ENCODE assay signal across 19 cellular contexts in the genomic region with DNA sequence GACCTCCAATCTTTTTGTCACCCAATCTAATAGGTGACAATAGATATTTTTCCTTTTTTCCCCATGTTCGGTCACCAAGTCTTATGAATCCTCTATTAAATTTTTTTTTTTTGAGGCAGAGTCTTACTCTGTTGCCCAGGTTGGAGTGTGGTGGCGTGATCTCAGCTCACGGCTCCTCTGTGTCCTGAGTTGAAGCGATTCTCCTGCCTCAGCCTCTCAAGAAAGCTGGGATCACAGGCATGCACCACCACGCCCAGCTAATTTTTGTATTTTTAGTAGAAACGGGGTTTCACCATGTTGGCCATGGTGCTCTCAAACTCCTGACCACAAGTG. TPM values are rescaled to one million over a fixed set of nuclear protein-coding genes. Genes with fewer than 3 reads are reported as not detected.
DNase-seq lines count a peak whose midpoint lies in the region; ATAC-seq and TF ChIP-seq lines count a peak whose summit lies in the region.
"Had no signal": no experiment of that assay in that cellular context is flagged by ENCODE, and none has a peak within 500 bp of the region (broad histone marks: within the 10 kb centered on the region; RNA-seq: fewer than 3 reads in every experiment).

No MANE protein-coding gene starts in this region.

- TF ChIP-seq POLR2A in testis (IDR thresholded peaks at IDR 0.05), result no peak

- H3K27me3 ChIP-seq in testis, result no peaks in the 10 kb centered on the region
- H3K27me3 ChIP-seq: vagina had no signal

- H3K4me1 ChIP-seq in testis, result no peaks in the 10 kb centered on the region
- H3K4me1 ChIP-seq: A549, vagina had no signal

- peak; percentile 8 for ATAC-seq in HG02610 (IDR thresholded peaks at IDR 0.05; ENCODE audit: unreplicated experiment)
- ATAC-seq in stimulated activated effector memory CD8-positive, alpha-beta T cell treated with anti-CD3 and anti-CD28 coated beads, Interleukin-12 subunit alpha, Interleukin-12 subunit beta, amount 100 ng/mL, for 72 hours, result no peak
- ATAC-seq: A549, GM23338, left cardiac atrium, right cardiac atrium, SK-N-SH treated with all-trans-retinoic acid at 6 μM for 48 hours had no signal

- no peak for TF ChIP-seq CTCF in testis (IDR thresholded peaks at IDR 0.05)

- no peak overlapping the region for H3K27ac ChIP-seq in testis
- H3K27ac ChIP-seq: A549, vagina had no signal

- no peak for DNase-seq in activated T-cell treated with anti-CD3 and anti-CD28 coated beads, Interleukin-2, amount 50 U/mL, for 24 hours
- DNase-seq in activated T-cell treated with anti-CD3 and anti-CD28 coated beads, Interleukin-2, amount 50 U/mL, for 1 hour, result no peak
- DNase-seq in activated T-helper 2 cell treated with anti-CD3 and anti-CD28 coated beads, Interferon-gamma antibody, Interleukin-2, Interleukin-4, amounts not matched to agents 10 μg/mL and 5 μg/mL and 100 μg/mL, durations not matched to agents 14 hours and 24 hours and 36 hours (ENCODE audit: low spot score), result no peak
- DNase-seq in stimulated activated effector memory CD8-positive, alpha-beta T cell treated with anti-CD3 and anti-CD28 coated beads, Interleukin-12 subunit alpha, Interleukin-12 subunit beta, amount 100 ng/mL, for 72 hours (ENCODE audit: low spot score in 2 of 2), result no peak
- no peak for DNase-seq in NCI-H526 treated with DMSO at 0.1 percent for 48 hours (lab: John Stamatoyannopoulos, UW)
- no peak for DNase-seq in testis
- no peak for DNase-seq in CD1c-positive myeloid dendritic cell (ENCODE audit: extremely low spot score)
- DNase-seq: activated CD4-positive, alpha-beta memory T cell treated with anti-CD3 and anti-CD28 coated beads, Interleukin-2, amount 10 ng/mL, durations not matched to agents 7 days and 5 days; activated effector memory CD4-positive, alpha-beta T cell treated with anti-CD3 and anti-CD28 coated beads, Interleukin-2, amount 50 U/mL, for 16 hours; CD4-positive, alpha-beta T cell; left cardiac atrium; NCI-H1417; NCI-H774; right cardiac atrium had no signal

- H3K9me3 Mint-ChIP-seq in activated T-cell treated with anti-CD3 and anti-CD28 coated beads, Interleukin-2, amount 50 U/mL, for 24 hours, result no peaks in the 10 kb centered on the region
- peaks cover 6% of the 10 kb centered on the region for H3K9me3 Mint-ChIP-seq in activated T-helper 2 cell treated with anti-CD3 and anti-CD28 coated beads, Interferon-gamma antibody, Interleukin-2, Interleukin-4, amounts not matched to agents 10 μg/mL and 5 μg/mL and 100 μg/mL, durations not matched to agents 14 hours and 24 hours and 36 hours
- H3K9me3 Mint-ChIP-seq in stimulated activated effector memory CD8-positive, alpha-beta T cell treated with anti-CD3 and anti-CD28 coated beads, Interleukin-12 subunit alpha, Interleukin-12 subunit beta, amount 100 ng/mL, for 72 hours, result no peaks in the 10 kb centered on the region
- H3K9me3 Mint-ChIP-seq: CD4-positive, alpha-beta T cell had no signal

- H3K36me3 ChIP-seq in testis (ENCODE audit: low read depth, missing control alignments), result no peaks in the 10 kb centered on the region
- H3K36me3 ChIP-seq: vagina had no signal

- intact Hi-C loops in activated T-helper 2 cell treated with anti-CD3 and anti-CD28 coated beads, Interferon-gamma antibody, Interleukin-2, Interleukin-4, amounts not matched to agents 10 μg/mL and 5 μg/mL and 100 μg/mL, durations not matched to agents 14 hours and 24 hours and 36 hours (cut with micrococcal nuclease), result no loop called here
- intact Hi-C loops in testis (cut with DNase I; ENCODE audit: low total_unique reads), result no loop called here

- H3K4me1 Mint-ChIP-seq in activated T-cell treated with anti-CD3 and anti-CD28 coated beads, Interleukin-2, amount 50 U/mL, for 24 hours (ENCODE audit: low read depth), result peaks cover 15% of the 10 kb centered on the region
- H3K4me1 Mint-ChIP-seq in activated T-helper 2 cell treated with anti-CD3 and anti-CD28 coated beads, Interferon-gamma antibody, Interleukin-2, Interleukin-4, amounts not matched to agents 10 μg/mL and 5 μg/mL and 100 μg/mL, durations not matched to agents 14 hours and 24 hours and 36 hours (ENCODE audit: low read depth), result peaks cover 8% of the 10 kb centered on the region
- peaks cover 21% of the 10 kb centered on the region for H3K4me1 Mint-ChIP-seq in stimulated activated effector memory CD8-positive, alpha-beta T cell treated with anti-CD3 and anti-CD28 coated beads, Interleukin-12 subunit alpha, Interleukin-12 subunit beta, amount 100 ng/mL, for 72 hours
- H3K4me1 Mint-ChIP-seq: GM23338 had no signal

- WGBS in testis, 2 donors, result 88 to 97% methylated on average over 6 of the region's 6 CpGs

- H3K27me3 Mint-ChIP-seq in activated T-cell treated with anti-CD3 and anti-CD28 coated beads, Interleukin-2, amount 50 U/mL, for 24 hours, result no peaks in the 10 kb centered on the region
- H3K27me3 Mint-ChIP-seq in activated T-helper 2 cell treated with anti-CD3 and anti-CD28 coated beads, Interferon-gamma antibody, Interleukin-2, Interleukin-4, amounts not matched to agents 10 μg/mL and 5 μg/mL and 100 μg/mL, durations not matched to agents 14 hours and 24 hours and 36 hours (ENCODE audit: low read depth), result no peaks in the 10 kb centered on the region
- H3K27me3 Mint-ChIP-seq: activated CD4-positive, alpha-beta memory T cell treated with anti-CD3 and anti-CD28 coated beads, Interleukin-2, amount 10 ng/mL, durations not matched to agents 7 days and 5 days; CD4-positive, alpha-beta T cell had no signal

- H3K36me3 Mint-ChIP-seq in activated T-cell treated with anti-CD3 and anti-CD28 coated beads, Interleukin-2, amount 50 U/mL, for 24 hours (ENCODE audit: low read depth), result peaks cover 30% of the 10 kb centered on the region
- H3K36me3 Mint-ChIP-seq in activated T-helper 2 cell treated with anti-CD3 and anti-CD28 coated beads, Interferon-gamma antibody, Interleukin-2, Interleukin-4, amounts not matched to agents 10 μg/mL and 5 μg/mL and 100 μg/mL, durations not matched to agents 14 hours and 24 hours and 36 hours (ENCODE audit: low read depth), result peaks cover 19% of the 10 kb centered on the region
- H3K36me3 Mint-ChIP-seq in stimulated activated effector memory CD8-positive, alpha-beta T cell treated with anti-CD3 and anti-CD28 coated beads, Interleukin-12 subunit alpha, Interleukin-12 subunit beta, amount 100 ng/mL, for 72 hours, result peaks cover 41% of the 10 kb centered on the region

- H3K9me3 ChIP-seq in testis, result no peaks in the 10 kb centered on the region
- H3K9me3 ChIP-seq: A549, vagina had no signal

- H3K27ac Mint-ChIP-seq in activated T-cell treated with anti-CD3 and anti-CD28 coated beads, Interleukin-2, amount 50 U/mL, for 24 hours, result peak overlapping the region; percentile 85
- H3K27ac Mint-ChIP-seq in activated T-helper 2 cell treated with anti-CD3 and anti-CD28 coated beads, Interferon-gamma antibody, Interleukin-2, Interleukin-4, amounts not matched to agents 10 μg/mL and 5 μg/mL and 100 μg/mL, durations not matched to agents 14 hours and 24 hours and 36 hours, result peak overlapping the region; percentile 44
- peak overlapping the region; percentile 92 for H3K27ac Mint-ChIP-seq in stimulated activated effector memory CD8-positive, alpha-beta T cell treated with anti-CD3 and anti-CD28 coated beads, Interleukin-12 subunit alpha, Interleukin-12 subunit beta, amount 100 ng/mL, for 72 hours
- H3K27ac Mint-ChIP-seq: activated CD4-positive, alpha-beta memory T cell treated with anti-CD3 and anti-CD28 coated beads, Interleukin-2, amount 10 ng/mL, durations not matched to agents 7 days and 5 days; CD4-positive, alpha-beta T cell; GM23338 had no signal

- H3K4me3 ChIP-seq in testis, result no peak overlapping the region
- H3K4me3 ChIP-seq: A549, GM23338, vagina had no signal

- no peak overlapping the region for H3K4me3 Mint-ChIP-seq in activated T-cell treated with anti-CD3 and anti-CD28 coated beads, Interleukin-2, amount 50 U/mL, for 24 hours
- H3K4me3 Mint-ChIP-seq in activated T-helper 2 cell treated with anti-CD3 and anti-CD28 coated beads, Interferon-gamma antibody, Interleukin-2, Interleukin-4, amounts not matched to agents 10 μg/mL and 5 μg/mL and 100 μg/mL, durations not matched to agents 14 hours and 24 hours and 36 hours (ENCODE audit: low read depth), result no peak overlapping the region
- peak overlapping the region; percentile 42 for H3K4me3 Mint-ChIP-seq in stimulated activated effector memory CD8-positive, alpha-beta T cell treated with anti-CD3 and anti-CD28 coated beads, Interleukin-12 subunit alpha, Interleukin-12 subunit beta, amount 100 ng/mL, for 72 hours
- H3K4me3 Mint-ChIP-seq: activated CD4-positive, alpha-beta memory T cell treated with anti-CD3 and anti-CD28 coated beads, Interleukin-2, amount 10 ng/mL, durations not matched to agents 7 days and 5 days; CD4-positive, alpha-beta T cell; GM23338 had no signal

RNA-seq across cellular contexts. Expression of a gene that starts 42.5 kb away (rescaled TPM):
- total RNA-seq in activated T-helper 2 cell treated with anti-CD3 and anti-CD28 coated beads, Interferon-gamma antibody, Interleukin-2, Interleukin-4, amounts not matched to agents 10 μg/mL and 5 μg/mL and 100 μg/mL, durations not matched to agents 14 hours and 24 hours and 36 hours, result 24.8 and 27.8 TPM in 2 replicates
- 10 to 100 TPM; 12.8 to 16.8 TPM for total RNA-seq in testis
- 35.9 TPM for polyA plus RNA-seq in testis (ENCODE audit: insufficient read depth, low read depth, low replicate concordance)

RNA-seq across cellular contexts. Expression of a gene that starts 45.0 kb away (rescaled TPM):
- 23.1 and 24.2 TPM in 2 replicates for total RNA-seq in activated T-helper 2 cell treated with anti-CD3 and anti-CD28 coated beads, Interferon-gamma antibody, Interleukin-2, Interleukin-4, amounts not matched to agents 10 μg/mL and 5 μg/mL and 100 μg/mL, durations not matched to agents 14 hours and 24 hours and 36 hours
- 10 to 100 TPM; 24.1 to 31.6 TPM for total RNA-seq in testis
- 15.3 TPM for polyA plus RNA-seq in testis (ENCODE audit: insufficient read depth, low read depth, low replicate concordance)
